7 cellular contexts compared by ENCODE assay signal in genomic region chr3:48301814-48302194, GRCh38. TPM values are rescaled to one million over a fixed set of nuclear protein-coding genes. Genes with fewer than 3 reads are reported as not detected.
A peak's percentile ranks its signal among the peaks of the same experiment; 100 is the strongest.
DNase-seq lines count a peak whose midpoint lies in the region; ATAC-seq, FAIRE-seq and TF ChIP-seq lines count a peak whose summit lies in the region.

No MANE protein-coding gene starts in this region.

- H3K4me3 ChIP-seq in SJSA1 (peak overlapping the region; percentile 83), endothelial cell of umbilical vein (replicated peaks in 1 of 3; ENCODE audit: insufficient read depth in 1 of 3, low read depth in 1 of 3, low read length in 3 of 3) (peak overlapping the region; percentile 57 to 86 (median 65)), urinary bladder (ENCODE audit: low read depth, low read length) (peak overlapping the region; percentile 88)

- peak overlapping the region; percentile 62 for H3K4me2 ChIP-seq in endothelial cell of umbilical vein (ENCODE audit: insufficient read depth, low read length)

- H3K79me2 ChIP-seq in endothelial cell of umbilical vein (ENCODE audit: control insufficient read depth, insufficient read depth, low read length) = peaks cover 11% of the 10 kb centered on the region

- CTCF ChIA-PET in endothelial cell of umbilical vein (lab: Charles Lee) = interaction anchor here (0.6 to 2.7 kb wide), 3 partner anchors 28 to 135 kb away, joined by 4 to 21 read pairs (median 4); no protein-coding TSS in a partner anchor

- peak; percentile 4 for DNase-seq in GM04504 (ENCODE audit: low read depth)
- no peak for DNase-seq in SJSA1 (ENCODE audit: low read depth in 1 of 2, low spot score in 2 of 2)
- DNase-seq in endothelial cell of umbilical vein (ENCODE audit: low read depth, low spot score) = no peak
- peak; percentile 11 for DNase-seq in mucosa of gallbladder (ENCODE audit: low spot score)
- DNase-seq in H4 (ENCODE audit: low spot score) = no peak

- no peaks in the 10 kb centered on the region for H3K9me3 ChIP-seq in SJSA1 (replicated peaks)
- H3K9me3 ChIP-seq in endothelial cell of umbilical vein (replicated peaks; ENCODE audit: control insufficient read depth, insufficient read depth, low read length) = no peaks in the 10 kb centered on the region

- intact Hi-C loops in endothelial cell of umbilical vein (cut with micrococcal nuclease) = loop anchor here (1.0 kb wide), 1 partner anchor 61 kb away; the partner anchor contains the start of gene ZNF589

- no TSS peak for BruUV-seq in endothelial cell of umbilical vein (replicated peaks; lab: Mats Ljungman, UMichigan)

- WGBS in urinary bladder = 11% methylated on average over 11 of the region's 11 CpGs

- POLR2A ChIA-PET in endothelial cell of umbilical vein (lab: Charles Lee) = no interaction called here

- H3K4me1 ChIP-seq in SJSA1 (replicated peaks) (peaks cover 12% of the 10 kb centered on the region), endothelial cell of umbilical vein (ENCODE audit: control insufficient read depth, extremely low read depth, insufficient read depth, low read length) (peaks cover 8% of the 10 kb centered on the region), urinary bladder (ENCODE audit: insufficient read depth) (no peaks in the 10 kb centered on the region)

- H3K27me3 ChIP-seq in SJSA1 (replicated peaks) (no peaks in the 10 kb centered on the region), endothelial cell of umbilical vein (ENCODE audit: control insufficient read depth in 2 of 2, insufficient read depth in 2 of 2, low read length in 2 of 2) (peaks cover 2 to 11% of the 10 kb centered on the region in 2 experiments)

- ATAC-seq in HG02870 (IDR thresholded peaks at IDR 0.05; ENCODE audit: unreplicated experiment) = peak; percentile 1

- dilution Hi-C loops in endothelial cell of umbilical vein (cut with MboI; ENCODE audit: extremely low pct_ligation_motif_present, low sequenced_read_pairs) = no loop called here

- no peak for FAIRE-seq in endothelial cell of umbilical vein (lab: Jason Lieb, UNC)

- peak overlapping the region; percentile 47 for H2AFZ ChIP-seq in endothelial cell of umbilical vein (ENCODE audit: low read depth, low read length)

- no peak for TF ChIP-seq POLR2A in endothelial cell of umbilical vein (IDR thresholded peaks at IDR 0.05; ENCODE audit: low read depth, low read length)

- TF ChIP-seq CTCF in endothelial cell of umbilical vein (IDR thresholded peaks at IDR 0.05; ENCODE audit: extremely low read depth in 1 of 2, insufficient read depth in 1 of 2, low read depth in 1 of 2, low read length in 2 of 2) = no peak

- H3K27ac ChIP-seq in SJSA1 = peak overlapping the region; percentile 81
- H3K27ac ChIP-seq in endothelial cell of umbilical vein (ENCODE audit: insufficient read depth, low read depth, low read length) = peak overlapping the region; percentile 51
- H3K27ac ChIP-seq in urinary bladder (ENCODE audit: low read depth) = peak overlapping the region; percentile 99

- peak overlapping the region; percentile 67 for H3K9ac ChIP-seq in endothelial cell of umbilical vein (replicated peaks; ENCODE audit: extremely low read depth, insufficient read depth, low read length)

- H3K36me3 ChIP-seq in SJSA1 = peaks cover 29% of the 10 kb centered on the region
- H3K36me3 ChIP-seq in endothelial cell of umbilical vein (ENCODE audit: control insufficient read depth in 2 of 2, extremely low read depth in 1 of 2, insufficient read depth in 2 of 2, low read length in 2 of 2) = peaks cover 2% of the 10 kb centered on the region in 2 experiments
- H3K36me3 ChIP-seq in urinary bladder (ENCODE audit: insufficient read depth) = no peaks in the 10 kb centered on the region

- H3K9me1 ChIP-seq in endothelial cell of umbilical vein (replicated peaks; ENCODE audit: control insufficient read depth, extremely low read depth, insufficient read depth, low read length) = no peaks in the 10 kb centered on the region

- H4K20me1 ChIP-seq in endothelial cell of umbilical vein (replicated peaks; ENCODE audit: control insufficient read depth, extremely low read depth, insufficient read depth, low read length) = no peaks in the 10 kb centered on the region

TF ChIP-seq in endothelial cell of umbilical vein, 7 proteins besides CTCF, POLR2A, EP300 and RAD21:
- TF ChIP-seq GATA2 (IDR thresholded peaks at IDR 0.05; ENCODE audit: insufficient read depth, insufficient read length, low read depth, low read length) (no peak), EZH2 (IDR thresholded peaks at IDR 0.05; ENCODE audit: borderline replicate concordance, low read depth, low read length, severe bottlenecking) (no peak), POLR2AphosphoS5 (IDR thresholded peaks at IDR 0.05; ENCODE audit: insufficient read depth, low read depth, low read length) (no peak), JUN (IDR thresholded peaks at IDR 0.05; ENCODE audit: borderline replicate concordance, insufficient read depth, insufficient read length, low read depth) (no peak), MAX (IDR thresholded peaks at IDR 0.05; ENCODE audit: insufficient read depth, insufficient read length) (no peak), MYC (IDR thresholded peaks at IDR 0.05; ENCODE audit: low read depth, low read length) (no peak), FOS (IDR thresholded peaks at IDR 0.05; ENCODE audit: borderline replicate concordance, insufficient read depth, low read length) (no peak)

RNA-seq across cellular contexts. Expression of gene NME6, which starts 0.6 kb away (rescaled TPM):
- total RNA-seq in SJSA1 (2014; rRNA removed; shearing (Covaris generic)) = 27.8 and 35.5 TPM in 2 replicates
- total RNA-seq in endothelial cell of umbilical vein (26.9 and 27.7 TPM in 2 replicates), mucosa of gallbladder (28.1 TPM), urinary bladder (24.5 TPM)
- polyA plus RNA-seq in endothelial cell of umbilical vein (37.8 and 43.1 TPM in 2 replicates), urinary bladder (18.6 TPM)
- polyA plus RNA-seq in endothelial cell of umbilical vein (2011; cell fraction: cytosol; rRNA removed) = 36.0 and 38.4 TPM in 2 replicates
- polyA plus RNA-seq in endothelial cell of umbilical vein (2011; cell fraction: nucleus; rRNA removed) = 14.0 and 16.8 TPM in 2 replicates
- polyA plus RNA-seq in endothelial cell of umbilical vein (2012) = 17.3 and 21.1 TPM in 2 replicates
- polyA minus RNA-seq in endothelial cell of umbilical vein = 33.6 and 44.3 TPM in 2 replicates
- 18.0 TPM for polyA minus RNA-seq in endothelial cell of umbilical vein (2011; cell fraction: cytosol; rRNA and poly(A)+ RNA removed)
- polyA minus RNA-seq in endothelial cell of umbilical vein (2011; cell fraction: nucleus; rRNA and poly(A)+ RNA removed) = 7.5 and 13.5 TPM in 2 replicates
- 16.6 and 20.0 TPM in 2 replicates for total RNA-seq in H4 (2014; rRNA removed; shearing (Covaris generic))

RNA-seq across cellular contexts. Expression of gene SPINK8, which starts 31.7 kb away (rescaled TPM):
- not detected in 2 replicates for total RNA-seq in SJSA1 (2014; rRNA removed; shearing (Covaris generic))
- not detected in 2 replicates for total RNA-seq in endothelial cell of umbilical vein
- polyA plus RNA-seq in endothelial cell of umbilical vein = not detected in 2 replicates
- polyA plus RNA-seq in endothelial cell of umbilical vein (2011; cell fraction: cytosol; rRNA removed) = not detected in 2 replicates
- polyA plus RNA-seq in endothelial cell of umbilical vein (2011; cell fraction: nucleus; rRNA removed) = not detected in 2 replicates
- not detected in 2 replicates for polyA plus RNA-seq in endothelial cell of umbilical vein (2012)
- not detected in 2 replicates for polyA minus RNA-seq in endothelial cell of umbilical vein
- polyA minus RNA-seq in endothelial cell of umbilical vein (2011; cell fraction: cytosol; rRNA and poly(A)+ RNA removed) = not detected
- polyA minus RNA-seq in endothelial cell of umbilical vein (2011; cell fraction: nucleus; rRNA and poly(A)+ RNA removed) = not detected in 2 replicates
- not detected for total RNA-seq in mucosa of gallbladder
- not detected for total RNA-seq in urinary bladder
- polyA plus RNA-seq in urinary bladder = not detected
- not detected in 2 replicates for total RNA-seq in H4 (2014; rRNA removed; shearing (Covaris generic))

Comparison
In these comparisons a context has a peak if more than half of its experiments do, and no peak if none do; other contexts are left out.
1. DNase-seq: peak in GM04504 (single experiment) and mucosa of gallbladder (single experiment); none in SJSA1 (0 of 2), endothelial cell of umbilical vein (single experiment) and H4 (single experiment).
2. Peak in every context shown above with its lines, with median percentiles within 50 percentile points of each other: H3K27ac ChIP-seq and H3K4me3 ChIP-seq.